8 cellular contexts compared by ENCODE assay signal in genomic region chr1:23838401-23838866, GRCh38. TPM values are rescaled to one million over a fixed set of nuclear protein-coding genes. Genes with fewer than 3 reads are reported as not detected.
A peak's percentile ranks its signal among the peaks of the same experiment; 100 is the strongest.
DNase-seq lines count a peak whose midpoint lies in the region; ATAC-seq, FAIRE-seq and TF ChIP-seq lines count a peak whose summit lies in the region.

No MANE protein-coding gene starts in this region.

- peaks cover 3% of the 10 kb centered on the region for H3K4me1 ChIP-seq in keratinocyte (ENCODE audit: control insufficient read depth, extremely low read depth, insufficient read depth, low read length)

- no peak for FAIRE-seq in keratinocyte (lab: Jason Lieb, UNC)

- H3K9me3 ChIP-seq in WERI-Rb-1 (ENCODE audit: severe bottlenecking) (no peaks in the 10 kb centered on the region), keratinocyte (ENCODE audit: control insufficient read depth, low read depth, low read length) (no peaks in the 10 kb centered on the region)

- no peaks in the 10 kb centered on the region for H3K36me3 ChIP-seq in WERI-Rb-1
- H3K36me3 ChIP-seq in keratinocyte (ENCODE audit: control insufficient read depth in 2 of 2, extremely low read depth in 1 of 2, insufficient read depth in 2 of 2, low read length in 2 of 2) = no peaks in the 10 kb centered on the region

- H3K9ac ChIP-seq in keratinocyte (ENCODE audit: control insufficient read depth, extremely low read depth, insufficient read depth, low read length) = no peak overlapping the region

- H3K27ac ChIP-seq in WERI-Rb-1 = no peak overlapping the region
- H3K27ac ChIP-seq in keratinocyte (ENCODE audit: control insufficient read depth, insufficient read depth, low read length) = no peak overlapping the region

- H3K4me2 ChIP-seq in keratinocyte (ENCODE audit: control insufficient read depth, extremely low read depth, insufficient read depth, low read depth, low read length) = peak overlapping the region; percentile 78

- H3K4me3 ChIP-seq in WERI-Rb-1 (ENCODE audit: low read depth, low read length) = peak overlapping the region; percentile 30
- H3K4me3 ChIP-seq in keratinocyte (ENCODE audit: control insufficient read depth in 2 of 3, extremely low read depth in 1 of 3, insufficient read depth in 2 of 3, low read depth in 1 of 3, low read length in 3 of 3) = peak overlapping the region in 2 of 3 experiments; percentile 47 to 50

- H3K9me1 ChIP-seq in keratinocyte (ENCODE audit: control insufficient read depth, extremely low read depth, insufficient read depth, low read length) = no peaks in the 10 kb centered on the region

- in situ Hi-C loops in T47D (cut with HindIII; ENCODE audit: low pct_unique_long_range_greater_than_20kb, low sequenced_read_pairs) = no loop called here

- dilution Hi-C loops in keratinocyte (cut with MboI; ENCODE audit: extremely low pct_ligation_motif_present, low sequenced_read_pairs) = no loop called here

- H3K27me3 ChIP-seq in WERI-Rb-1 (ENCODE audit: insufficient read depth, low read depth, severe bottlenecking) = no peaks in the 10 kb centered on the region
- H3K27me3 ChIP-seq in keratinocyte (ENCODE audit: control insufficient read depth, extremely low read depth, insufficient read depth, low read length) = peaks cover 6% of the 10 kb centered on the region

- no peaks in the 10 kb centered on the region for H3K79me2 ChIP-seq in keratinocyte (ENCODE audit: control insufficient read depth, insufficient read depth, low read length)

- H2AFZ ChIP-seq in keratinocyte (ENCODE audit: control insufficient read depth, low read length) = peak overlapping the region; percentile 73

- peak; percentile 48 to 59 for DNase-seq in AML-193 (lab: John Stamatoyannopoulos, UW)
- peak; percentile 63 for DNase-seq in NCI-H1105 treated with DMSO at 0.1 percent for 48 hours (lab: John Stamatoyannopoulos, UW)
- DNase-seq in WERI-Rb-1 = peak; percentile 61
- DNase-seq in T47D (ENCODE audit: low read depth in 1 of 2, low spot score in 1 of 2) = peak; percentile 47 to 60
- DNase-seq in keratinocyte (ENCODE audit: low read depth, low spot score) = no peak
- peak; percentile 68 to 75 for DNase-seq in stimulated activated CD4-positive, alpha-beta T cell treated with anti-CD3 and anti-CD28 coated beads, Interleukin-1b, Interleukin-23, amount 100 ng/mL, for 4 hours (ENCODE audit: low read depth in 2 of 2)

- ATAC-seq in GM21447 (IDR thresholded peaks at IDR 0.05; ENCODE audit: unreplicated experiment) (peak; percentile 66), HG03457 (IDR thresholded peaks at IDR 0.05; ENCODE audit: unreplicated experiment) (no peak)

- H4K20me1 ChIP-seq in keratinocyte (ENCODE audit: control insufficient read depth, extremely low read depth, insufficient read depth, low read length) = no peaks in the 10 kb centered on the region

- TF ChIP-seq CTCF in WERI-Rb-1 (IDR thresholded peaks at IDR 0.05; ENCODE audit: low read depth, low read length) (no peak), keratinocyte (optimal IDR thresholded peaks at IDR 0.05 in 1 of 3, IDR thresholded peaks at IDR 0.05 in 1 of 3, conservative IDR thresholded peaks at IDR 0.05 in 1 of 3; ENCODE audit: extremely low read depth in 1 of 3, insufficient read depth in 2 of 3, low read length in 3 of 3) (no peak)

RNA-seq across cellular contexts. Expression of gene HMGCL, which starts 13.2 kb away (rescaled TPM):
- polyA plus RNA-seq in keratinocyte = 24.1 to 35.0 TPM (median 29.6 TPM) in 3 replicates
- 13.9 TPM for polyA plus RNA-seq in keratinocyte (2011; ENCODE audit: low read depth)
- polyA plus RNA-seq in keratinocyte (2011; cell fraction: cytosol; rRNA removed) = 23.6 and 23.7 TPM in 2 replicates
- polyA plus RNA-seq in keratinocyte (2011; cell fraction: nucleus; rRNA removed) = 26.0 and 26.5 TPM in 2 replicates
- 22.9 and 36.0 TPM in 2 replicates for polyA plus RNA-seq in keratinocyte (2012; ENCODE audit: low replicate concordance)
- 7.3 to 18.4 TPM (median 16.4 TPM) in 3 replicates for polyA minus RNA-seq in keratinocyte
- 8.4 TPM for polyA minus RNA-seq in keratinocyte (2011; cell fraction: cytosol; rRNA and poly(A)+ RNA removed)
- polyA minus RNA-seq in keratinocyte (2011; cell fraction: nucleus; rRNA and poly(A)+ RNA removed) = 8.7 and 10.8 TPM in 2 replicates

RNA-seq across cellular contexts. Expression of gene FUCA1, which starts 29.7 kb away (rescaled TPM):
- 9.0 to 11.9 TPM (median 10.3 TPM) in 3 replicates for polyA plus RNA-seq in keratinocyte
- polyA plus RNA-seq in keratinocyte (2011; ENCODE audit: low read depth) = 4.3 TPM
- polyA plus RNA-seq in keratinocyte (2011; cell fraction: cytosol; rRNA removed) = 6.0 and 11.0 TPM in 2 replicates
- 13.6 and 14.2 TPM in 2 replicates for polyA plus RNA-seq in keratinocyte (2011; cell fraction: nucleus; rRNA removed)
- polyA plus RNA-seq in keratinocyte (2012; ENCODE audit: low replicate concordance) = 4.7 and 6.4 TPM in 2 replicates
- 2.3 to 7.5 TPM (median 6.6 TPM) in 3 replicates for polyA minus RNA-seq in keratinocyte
- 8.1 TPM for polyA minus RNA-seq in keratinocyte (2011; cell fraction: cytosol; rRNA and poly(A)+ RNA removed)
- 6.2 and 9.5 TPM in 2 replicates for polyA minus RNA-seq in keratinocyte (2011; cell fraction: nucleus; rRNA and poly(A)+ RNA removed)

RNA-seq across cellular contexts. Expression of gene GALE, which starts 37.9 kb away (rescaled TPM):
- polyA plus RNA-seq in keratinocyte = 52.8 to 68.3 TPM (median 66.9 TPM) in 3 replicates
- polyA plus RNA-seq in keratinocyte (2011; ENCODE audit: low read depth) = 16.0 TPM
- polyA plus RNA-seq in keratinocyte (2011; cell fraction: cytosol; rRNA removed) = 32.5 and 51.1 TPM in 2 replicates
- polyA plus RNA-seq in keratinocyte (2011; cell fraction: nucleus; rRNA removed) = 58.9 and 68.1 TPM in 2 replicates
- polyA plus RNA-seq in keratinocyte (2012; ENCODE audit: low replicate concordance) = 31.5 and 55.2 TPM in 2 replicates
- polyA minus RNA-seq in keratinocyte = 37.5 to 51.9 TPM (median 38.4 TPM) in 3 replicates
- polyA minus RNA-seq in keratinocyte (2011; cell fraction: cytosol; rRNA and poly(A)+ RNA removed) = 36.4 TPM
- 20.2 and 22.2 TPM in 2 replicates for polyA minus RNA-seq in keratinocyte (2011; cell fraction: nucleus; rRNA and poly(A)+ RNA removed)

RNA-seq across cellular contexts. Expression of gene LYPLA2, which starts 47.5 kb away (rescaled TPM):
- 51.7 to 81.7 TPM (median 73.9 TPM) in 3 replicates for polyA plus RNA-seq in keratinocyte
- 27.7 TPM for polyA plus RNA-seq in keratinocyte (2011; ENCODE audit: low read depth)
- polyA plus RNA-seq in keratinocyte (2011; cell fraction: cytosol; rRNA removed) = 58.6 and 99.6 TPM in 2 replicates
- 63.3 and 92.1 TPM in 2 replicates for polyA plus RNA-seq in keratinocyte (2011; cell fraction: nucleus; rRNA removed)
- polyA plus RNA-seq in keratinocyte (2012; ENCODE audit: low replicate concordance) = 61.1 and 73.9 TPM in 2 replicates
- 54.5 to 70.5 TPM (median 61.2 TPM) in 3 replicates for polyA minus RNA-seq in keratinocyte
- polyA minus RNA-seq in keratinocyte (2011; cell fraction: cytosol; rRNA and poly(A)+ RNA removed) = 134 TPM
- polyA minus RNA-seq in keratinocyte (2011; cell fraction: nucleus; rRNA and poly(A)+ RNA removed) = 29.7 and 39.1 TPM in 2 replicates
